In the genomic region with DNA sequence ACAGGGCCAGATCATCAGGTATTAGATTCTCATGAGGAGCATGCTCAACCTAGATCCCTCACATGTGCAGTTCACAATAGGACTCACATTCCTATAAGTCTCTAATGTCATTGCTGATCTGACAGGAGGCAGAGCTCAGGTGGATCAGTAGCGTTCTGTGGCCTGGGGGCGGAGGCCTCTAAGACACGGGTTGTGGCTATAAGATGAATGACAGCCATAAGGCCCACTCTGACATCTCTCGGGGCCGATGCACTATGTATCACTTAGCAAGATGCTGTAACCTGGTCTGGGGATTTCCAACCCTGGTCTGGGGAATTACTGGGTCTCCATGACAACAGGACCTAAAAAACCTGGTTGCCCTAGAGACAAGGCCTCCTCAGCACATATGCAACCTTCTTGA, we compare ENCODE assay signal across 24 cellular contexts.
DNase-seq lines count a peak whose midpoint lies in the region; ATAC-seq and TF ChIP-seq lines count a peak whose summit lies in the region.
"Had no signal": no experiment of that assay in that cellular context is flagged by ENCODE, and none has a peak within 500 bp of the region (broad histone marks: within the 10 kb centered on the region; RNA-seq: fewer than 3 reads in every experiment).

No MANE protein-coding gene starts in this region.

- ATAC-seq in activated T-cell treated with anti-CD3 and anti-CD28 coated beads, Interleukin-2, amount 50 U/mL, for 72 hours (replicated peaks in 1 of 2), result peak; percentile 45 to 69
- ATAC-seq: gastroesophageal sphincter, GM23338, PC-3, psoas muscle had no signal

- H3K36me3 ChIP-seq in vagina, result no peaks in the 10 kb centered on the region
- no peaks in the 10 kb centered on the region for H3K36me3 ChIP-seq in tibial artery
- H3K36me3 ChIP-seq: adrenal gland, gastroesophageal sphincter, stomach, thyroid gland had no signal

- H3K27ac ChIP-seq in vagina (no peak overlapping the region), tibial artery (no peak overlapping the region)
- H3K27ac ChIP-seq: adrenal gland, gastroesophageal sphincter, hepatocyte, psoas muscle, stomach, thyroid gland had no signal

- H3K4me1 ChIP-seq in vagina (no peaks in the 10 kb centered on the region), tibial artery (no peaks in the 10 kb centered on the region)
- H3K4me1 ChIP-seq: adrenal gland, gastroesophageal sphincter, psoas muscle, stomach, thyroid gland had no signal

- peak; percentile 12 to 23 for DNase-seq in activated T-cell treated with anti-CD3 and anti-CD28 coated beads, Interleukin-2, amount 50 U/mL, for 72 hours
- DNase-seq in activated T-cell treated with anti-CD3 and anti-CD28 coated beads, Interleukin-2, amount 50 U/mL, for 24 hours, result no peak
- DNase-seq in GM19238 (ENCODE audit: insufficient read length, low spot score), result peak; percentile 6
- DNase-seq in ecto neural progenitor cell (ENCODE audit: low spot score), result peak; percentile 22
- peak; percentile 16 to 67 for DNase-seq in vagina (ENCODE audit: extremely low spot score in 2 of 2)
- no peak for DNase-seq in tibial artery
- DNase-seq in GM19240 (ENCODE audit: insufficient read length, low spot score), result no peak
- DNase-seq: activated naive CD4-positive, alpha-beta T cell; activated T-cell treated with anti-CD3 and anti-CD28 coated beads for 4 hours; cerebellar nuclear complex; DMS53; Karpas-422; mesenchymal stem cell; MV-4-11; NCI-H1436 treated with DMSO at 0.1 percent for 48 hours; PC-3; psoas muscle; stomach; thyroid gland had no signal

- H3K4me3 Mint-ChIP-seq in activated T-cell treated with anti-CD3 and anti-CD28 coated beads, Interleukin-2, amount 50 U/mL, for 72 hours, result no peak overlapping the region
- no peak overlapping the region for H3K4me3 Mint-ChIP-seq in activated T-cell treated with anti-CD3 and anti-CD28 coated beads, Interleukin-2, amount 50 U/mL, for 24 hours
- H3K4me3 Mint-ChIP-seq: brain, GM23338 had no signal

- H3K4me1 Mint-ChIP-seq in activated T-cell treated with anti-CD3 and anti-CD28 coated beads, Interleukin-2, amount 50 U/mL, for 72 hours (ENCODE audit: low read depth), result no peaks in the 10 kb centered on the region
- no peaks in the 10 kb centered on the region for H3K4me1 Mint-ChIP-seq in activated T-cell treated with anti-CD3 and anti-CD28 coated beads, Interleukin-2, amount 50 U/mL, for 24 hours (ENCODE audit: low read depth)
- H3K4me1 Mint-ChIP-seq: brain had no signal

- no peak overlapping the region for H3K4me3 ChIP-seq in vagina
- H3K4me3 ChIP-seq in tibial artery, result no peak overlapping the region
- H3K4me3 ChIP-seq: adrenal gland, gastroesophageal sphincter, GM23338, hepatocyte, psoas muscle, stomach, thyroid gland had no signal

- H3K27me3 Mint-ChIP-seq in activated T-cell treated with anti-CD3 and anti-CD28 coated beads, Interleukin-2, amount 50 U/mL, for 72 hours (ENCODE audit: low read depth), result no peaks in the 10 kb centered on the region
- peaks cover 3% of the 10 kb centered on the region for H3K27me3 Mint-ChIP-seq in activated T-cell treated with anti-CD3 and anti-CD28 coated beads, Interleukin-2, amount 50 U/mL, for 24 hours

- no peaks in the 10 kb centered on the region for H3K9me3 Mint-ChIP-seq in activated T-cell treated with anti-CD3 and anti-CD28 coated beads, Interleukin-2, amount 50 U/mL, for 72 hours
- H3K9me3 Mint-ChIP-seq in activated T-cell treated with anti-CD3 and anti-CD28 coated beads, Interleukin-2, amount 50 U/mL, for 24 hours, result no peaks in the 10 kb centered on the region
- H3K9me3 Mint-ChIP-seq: GM23338 had no signal

- no peak overlapping the region for H3K27ac Mint-ChIP-seq in activated T-cell treated with anti-CD3 and anti-CD28 coated beads, Interleukin-2, amount 50 U/mL, for 72 hours
- H3K27ac Mint-ChIP-seq in activated T-cell treated with anti-CD3 and anti-CD28 coated beads, Interleukin-2, amount 50 U/mL, for 24 hours, result no peak overlapping the region
- H3K27ac Mint-ChIP-seq: brain, GM23338 had no signal

- no peaks in the 10 kb centered on the region for H3K27me3 ChIP-seq in vagina
- no peaks in the 10 kb centered on the region for H3K27me3 ChIP-seq in tibial artery
- H3K27me3 ChIP-seq: adrenal gland, hepatocyte, stomach, thyroid gland had no signal

- no peaks in the 10 kb centered on the region for H3K36me3 Mint-ChIP-seq in activated T-cell treated with anti-CD3 and anti-CD28 coated beads, Interleukin-2, amount 50 U/mL, for 72 hours (ENCODE audit: insufficient read depth in 2 of 2)
- no peaks in the 10 kb centered on the region for H3K36me3 Mint-ChIP-seq in activated T-cell treated with anti-CD3 and anti-CD28 coated beads, Interleukin-2, amount 50 U/mL, for 24 hours (ENCODE audit: low read depth)
- H3K36me3 Mint-ChIP-seq: brain had no signal

- H3K9me3 ChIP-seq in vagina (no peaks in the 10 kb centered on the region), tibial artery (no peaks in the 10 kb centered on the region)
- H3K9me3 ChIP-seq: adrenal gland, gastroesophageal sphincter, psoas muscle, stomach, thyroid gland had no signal

- intact Hi-C loops in vagina (cut with DNase I), result no loop called here
- intact Hi-C loops in tibial artery (cut with DNase I; ENCODE audit: low total_unique reads), result no loop called here

- no peak for TF ChIP-seq CTCF in vagina (IDR thresholded peaks at IDR 0.05)
- no peak for TF ChIP-seq CTCF in tibial artery (IDR thresholded peaks at IDR 0.05)

- TF ChIP-seq POLR2A in vagina (IDR thresholded peaks at IDR 0.05), result no peak

Comparison
In these comparisons a context has a peak if more than half of its experiments do, and no peak if none do; other contexts are left out.
1. DNase-seq: peak in activated T-cell treated with anti-CD3 and anti-CD28 coated beads, Interleukin-2, amount 50 U/mL, for 72 hours (2 of 2), GM19238 (single experiment), ecto neural progenitor cell (single experiment) and vagina (2 of 2); none in activated T-cell treated with anti-CD3 and anti-CD28 coated beads, Interleukin-2, amount 50 U/mL, for 24 hours (single experiment), tibial artery (0 of 2) and GM19240 (single experiment).